ENCODE assay signal across 9 cellular contexts in genomic region chr1:182599339-182599738, GRCh38. TPM values are rescaled to one million over a fixed set of nuclear protein-coding genes. Genes with fewer than 3 reads are reported as not detected.
A peak's percentile ranks its signal among the peaks of the same experiment; 100 is the strongest.
DNase-seq lines count a peak whose midpoint lies in the region; ATAC-seq, FAIRE-seq and TF ChIP-seq lines count a peak whose summit lies in the region.
"Had no signal": no experiment of that assay in that cellular context is flagged by ENCODE, and none has a peak within 500 bp of the region (broad histone marks: within the 10 kb centered on the region; RNA-seq: fewer than 3 reads in every experiment).

No MANE protein-coding gene starts in this region.

- H3K27me3 ChIP-seq in Loucy (ENCODE audit: insufficient read depth, low read length, poor library complexity, severe bottlenecking) (no peaks in the 10 kb centered on the region), K562 (ENCODE audit: control insufficient read depth in 2 of 2, insufficient read depth in 2 of 2, low read length in 2 of 2) (peaks cover 0 to 12% of the 10 kb centered on the region in 2 experiments; a peak in 2 of 5 replicates), osteoblast (ENCODE audit: insufficient read depth, low read length) (peaks cover 6% of the 10 kb centered on the region), tibial nerve (no peaks in the 10 kb centered on the region)

- TF ChIP-seq POLR2A in K562 (conservative IDR thresholded peaks at IDR 0.05) (no peak), tibial nerve (IDR thresholded peaks at IDR 0.05) (no peak)

- no peak overlapping the region for H3K4me2 ChIP-seq in Loucy (ENCODE audit: low read depth, low read length, poor library complexity, severe bottlenecking)
- H3K4me2 ChIP-seq in K562 (ENCODE audit: insufficient read depth, low read length) = no peak overlapping the region
- no peak overlapping the region for H3K4me2 ChIP-seq in osteoblast (ENCODE audit: insufficient read depth, low read length)

- 23% methylated on average over 6 of the region's 6 CpGs for WGBS in K562 (ENCODE audit: insufficient coverage, low coverage, missing lambda C conversion rate)
- 67 to 79% methylated on average over 5 to 6 of the region's 6 CpGs for WGBS in tibial nerve, 2 donors

- DNase-seq in activated CD4-positive, alpha-beta T cell treated with anti-CD3 and anti-CD28 coated beads for 36 hours = peak; percentile 64
- DNase-seq in activated CD4-positive, alpha-beta T cell treated with anti-CD3 and anti-CD28 coated beads for 4 hours = no peak
- DNase-seq in K562 (ENCODE audit: extremely low read depth in 1 of 4, low spot score in 3 of 4) (peak; percentile 57 to 61 (median 59)), osteoblast (ENCODE audit: insufficient read length, low spot score, missing footprints) (no peak), tibial nerve (ENCODE audit: low spot score in 2 of 2) (no peak), NCI-H226 (no peak), NCI-H446 treated with DMSO at 0.1 percent for 48 hours (lab: John Stamatoyannopoulos, UW) (no peak)

- in situ Hi-C loops in K562 (cut with MboI) = loop anchor here (5.0 to 10.0 kb wide), 2 partner anchors 188 to 515 kb away; partner anchors contain the start of gene NPL

- H4K20me1 ChIP-seq in Loucy (ENCODE audit: insufficient read depth, low read length, poor library complexity, severe bottlenecking) = no peaks in the 10 kb centered on the region
- H4K20me1 ChIP-seq in K562 (replicated peaks; ENCODE audit: control insufficient read depth, insufficient read depth, low read length) = no peaks in the 10 kb centered on the region
- H4K20me1 ChIP-seq in osteoblast (ENCODE audit: insufficient read depth, low read length) = no peaks in the 10 kb centered on the region

- CTCF ChIA-PET in activated CD4-positive, alpha-beta T cell treated with anti-CD3 and anti-CD28 coated beads for 36 hours (lab: Charles Lee) = interaction anchor here (0.7 to 23.5 kb wide), 10 partner anchors 8 to 187 kb away, joined by 3 to 772 read pairs (median 4); partner anchors contain the start of genes NPL and RNASEL
- CTCF ChIA-PET in K562 (lab: Yijun Ruan, JAX; ENCODE audit: low intra/inter-chr PET ratio) = interaction anchor here (0.6 to 4.5 kb wide), 2 partner anchors 184 to 919 kb away, joined by 3 to 53 read pairs; no protein-coding TSS in a partner anchor

- H3K27me3 Mint-ChIP-seq in activated CD4-positive, alpha-beta T cell treated with anti-CD3 and anti-CD28 coated beads for 36 hours = no peaks in the 10 kb centered on the region

- H3K9ac ChIP-seq in Loucy (ENCODE audit: low read depth, low read length, poor library complexity, severe bottlenecking) (no peak overlapping the region), K562 (ENCODE audit: insufficient read depth in 1 of 2, low read depth in 2 of 2, low read length in 2 of 2) (no peak overlapping the region)

- no peak overlapping the region for H3K4me3 ChIP-seq in Loucy (ENCODE audit: low read length, poor library complexity, severe bottlenecking)
- H3K4me3 ChIP-seq in K562 = no peak overlapping the region
- no peak overlapping the region for H3K4me3 ChIP-seq in osteoblast (ENCODE audit: insufficient read depth, low read length)
- no peak overlapping the region for H3K4me3 ChIP-seq in tibial nerve

- H3K36me3 Mint-ChIP-seq in activated CD4-positive, alpha-beta T cell treated with anti-CD3 and anti-CD28 coated beads for 36 hours (ENCODE audit: low read depth) = peaks cover 11% of the 10 kb centered on the region

- no peaks in the 10 kb centered on the region for H3K9me3 Mint-ChIP-seq in activated CD4-positive, alpha-beta T cell treated with anti-CD3 and anti-CD28 coated beads for 36 hours (ENCODE audit: low read depth)

- H2AFZ ChIP-seq in Loucy (ENCODE audit: low read length) (no peak overlapping the region; the same call in 1 of the 2 replicates), K562 (ENCODE audit: low read depth, low read length) (no peak overlapping the region), osteoblast (ENCODE audit: low read length) (no peak overlapping the region)

- intact Hi-C loops in activated CD4-positive, alpha-beta T cell treated with anti-CD3 and anti-CD28 coated beads for 36 hours (cut with DNase I, micrococcal nuclease) = loop anchor here in 1 of 2 experiments (5.0 kb wide), 1 partner anchor 152 kb away; no protein-coding TSS in a partner anchor
- intact Hi-C loops in K562 (cut with micrococcal nuclease) = no loop called here

- peak; percentile 19 to 50; a peak in 2 of 4 replicates for TF ChIP-seq RAD21 in K562 (CRISPR knock-in tag; conservative IDR thresholded peaks at IDR 0.05 in 1 of 2, IDR thresholded peaks at IDR 0.05 in 1 of 2)

- H3K27ac Mint-ChIP-seq in activated CD4-positive, alpha-beta T cell treated with anti-CD3 and anti-CD28 coated beads for 36 hours = peak overlapping the region; percentile 7

- H3K27ac ChIP-seq in K562 (ENCODE audit: extremely low read depth, low read depth, low read length) (no peak overlapping the region), osteoblast (ENCODE audit: low read depth, low read length) (no peak overlapping the region), tibial nerve (no peak overlapping the region)

- H3K9me3 ChIP-seq in Loucy (ENCODE audit: insufficient read depth, low read depth, low read length) (no peaks in the 10 kb centered on the region), K562 (replicated peaks; ENCODE audit: control insufficient read depth, insufficient read depth, low read depth, low read length) (no peaks in the 10 kb centered on the region), osteoblast (ENCODE audit: low read depth, low read length) (no peaks in the 10 kb centered on the region), tibial nerve (no peaks in the 10 kb centered on the region)

- no peak for TF ChIP-seq EP300 in K562 (IDR thresholded peaks at IDR 0.05; ENCODE audit: low read length)
- no peak for TF ChIP-seq EP300 in tibial nerve (IDR thresholded peaks at IDR 0.05)

- H3K9me1 ChIP-seq in K562 (ENCODE audit: control insufficient read depth, insufficient read depth, low read length) = no peaks in the 10 kb centered on the region

- peaks cover 19% of the 10 kb centered on the region for H3K4me1 Mint-ChIP-seq in activated CD4-positive, alpha-beta T cell treated with anti-CD3 and anti-CD28 coated beads for 36 hours

- no TSS peak for BruUV-seq in K562 (replicated peaks; lab: Mats Ljungman, UMichigan)

- peaks cover 16% of the 10 kb centered on the region for H3K4me1 ChIP-seq in Loucy (ENCODE audit: insufficient read depth, low read length, poor library complexity, severe bottlenecking)
- H3K4me1 ChIP-seq in K562 (replicated peaks in 1 of 2; ENCODE audit: control insufficient read depth in 2 of 2, insufficient read depth in 2 of 2, low read length in 2 of 2) = peaks cover 5 to 10% of the 10 kb centered on the region in 2 experiments; a peak in 3 of 5 replicates
- H3K4me1 ChIP-seq in osteoblast (ENCODE audit: insufficient read depth, low read length) = peaks cover 7% of the 10 kb centered on the region
- peaks cover 0 to 43% (median 20%) of the 10 kb centered on the region in 4 donors for H3K4me1 ChIP-seq in tibial nerve

- TF ChIP-seq CTCF in Loucy (conservative IDR thresholded peaks at IDR 0.05; ENCODE audit: low read length) (peak; percentile 86), K562 (IDR thresholded peaks at IDR 0.05 in 2 of 3, conservative IDR thresholded peaks at IDR 0.05 in 1 of 3; ENCODE audit: insufficient read depth in 2 of 3, low read depth in 1 of 3, low read length in 3 of 3) (peak; percentile 64 to 79 (median 67)), osteoblast (IDR thresholded peaks at IDR 0.05; ENCODE audit: extremely low read depth, low read depth, low read length) (peak; percentile 28), tibial nerve (IDR thresholded peaks at IDR 0.05) (no peak)

- no peak for ATAC-seq in activated CD4-positive, alpha-beta T cell treated with anti-CD3 and anti-CD28 coated beads for 36 hours
- ATAC-seq in K562 = peak; percentile 71
- ATAC-seq: right cardiac atrium had no signal

- no peaks in the 10 kb centered on the region for H3K9me2 ChIP-seq in Loucy (replicated peaks; ENCODE audit: low read depth, low read length)

- FAIRE-seq in K562 (lab: Jason Lieb, UNC) = no peak

- no peaks in the 10 kb centered on the region for H3K36me3 ChIP-seq in Loucy (ENCODE audit: insufficient read depth, low read length)
- H3K36me3 ChIP-seq in K562 (ENCODE audit: control insufficient read depth, insufficient read depth, low read length) = no peaks in the 10 kb centered on the region
- H3K36me3 ChIP-seq in osteoblast (ENCODE audit: insufficient read depth, low read length) = no peaks in the 10 kb centered on the region
- H3K36me3 ChIP-seq in tibial nerve = peaks cover 0 to 22% (median 0%) of the 10 kb centered on the region in 3 donors

- H3K4me3 Mint-ChIP-seq in activated CD4-positive, alpha-beta T cell treated with anti-CD3 and anti-CD28 coated beads for 36 hours = peak overlapping the region; percentile 7

- 0 out of 2 replicates have a peak, but pooled peaks cover 2% of the 10 kb centered on the region for H3K79me2 ChIP-seq in Loucy (ENCODE audit: insufficient read depth, low read length)
- no peaks in the 10 kb centered on the region for H3K79me2 ChIP-seq in K562 (ENCODE audit: control insufficient read depth, insufficient read depth, low read length)
- no peaks in the 10 kb centered on the region for H3K79me2 ChIP-seq in osteoblast (ENCODE audit: insufficient read depth, low read length)

- POLR2A ChIA-PET in activated CD4-positive, alpha-beta T cell treated with anti-CD3 and anti-CD28 coated beads for 36 hours (lab: Charles Lee) = no interaction called here
- POLR2A ChIA-PET in K562 (lab: Yijun Ruan, JAX) = interaction anchor here (1.6 kb wide), 1 partner anchor 185 kb away, joined by 4 read pairs; no protein-coding TSS in a partner anchor

- no peaks in the 10 kb centered on the region; the same call in 1 of the 2 replicates for H3F3A ChIP-seq in Loucy (ENCODE audit: low read depth)

RNA-seq across cellular contexts. Expression of gene RGS16, which starts 4.8 kb away (rescaled TPM):
- 10 to 100 TPM; 27.2 to 30.6 TPM for total RNA-seq in activated CD4-positive, alpha-beta T cell treated with anti-CD3 and anti-CD28 coated beads for 36 hours
- 0.32 and 0.42 TPM in 2 replicates for total RNA-seq in K562 (2011; cell fraction: chromatin; rRNA removed; ENCODE audit: low replicate concordance)
- 0.13 and 0.17 TPM in 2 replicates for total RNA-seq in K562 (2011; cell fraction: nucleolus; rRNA removed)
- not detected in 2 replicates for total RNA-seq in K562 (2011; cell fraction: nucleoplasm; rRNA removed)
- total RNA-seq in K562 (2014; rRNA removed) (0.37 and 0.50 TPM in 2 replicates), K562 (2014; rRNA removed; fragmentation: Illumina TruSeq; extraction: Trizol) (0.26 and 0.36 TPM in 2 replicates), K562 (2015; rRNA removed; fragmentation: Illumina TruSeq; extraction: Trizol) (0.15 and 0.29 TPM in 2 replicates), K562 (2021) (0.38 and 0.55 TPM in 2 replicates), osteoblast (under 0.01 and 0.29 TPM in 2 replicates), tibial nerve (1 to 10 TPM in 3 of 4 donors, under 1 TPM in 1; 0.78 to 2.1 (median 1.2) TPM)
- polyA plus RNA-seq in K562 (2011; rRNA removed) (0.09 and 0.20 TPM in 2 replicates), K562 (2014; fragmentation: Illumina TruSeq; extraction: Trizol) (0.52 and 0.62 TPM in 2 replicates), K562 (2014; fragmentation: Nextera tagmentation; extraction: Ambion mirVana) (under 1 TPM; 0.07 to 0.21 TPM), K562 (2014; rRNA removed) (0.53 and 0.66 TPM in 2 replicates)
- polyA plus RNA-seq in K562 (2011; cell fraction: cytosol; rRNA removed) = 0.13 and 0.34 TPM in 2 replicates
- 0.06 and 0.31 TPM in 2 replicates for polyA plus RNA-seq in K562 (2011; cell fraction: nucleus; rRNA removed)
- polyA plus RNA-seq in K562 (2012) = 0.40 and 1.7 TPM in 2 replicates
- polyA minus RNA-seq in K562 (2011; rRNA and poly(A)+ RNA removed) = 0.32 TPM in 1 of 2 replicates, not detected in the other
- not detected in 2 replicates for polyA minus RNA-seq in K562 (2011; cell fraction: cytosol; rRNA and poly(A)+ RNA removed)
- polyA minus RNA-seq in K562 (2011; cell fraction: nucleus; rRNA and poly(A)+ RNA removed) = 0.11 and 0.40 TPM in 2 replicates

RNA-seq across cellular contexts. Expression of gene RNASEL, which starts 10.3 kb away (rescaled TPM):
- total RNA-seq in activated CD4-positive, alpha-beta T cell treated with anti-CD3 and anti-CD28 coated beads for 36 hours = 1 to 10 TPM; 3.7 to 4.0 TPM
- total RNA-seq in K562 (2011; cell fraction: chromatin; rRNA removed; ENCODE audit: low replicate concordance) = 7.7 and 12.7 TPM in 2 replicates
- 5.3 and 5.8 TPM in 2 replicates for total RNA-seq in K562 (2011; cell fraction: nucleolus; rRNA removed)
- 10.9 and 15.1 TPM in 2 replicates for total RNA-seq in K562 (2011; cell fraction: nucleoplasm; rRNA removed)
- total RNA-seq in K562 (2014; rRNA removed) = 5.4 and 6.2 TPM in 2 replicates
- total RNA-seq in K562 (2014; rRNA removed; fragmentation: Illumina TruSeq; extraction: Trizol) = 8.6 and 8.7 TPM in 2 replicates
- 8.4 and 9.1 TPM in 2 replicates for total RNA-seq in K562 (2015; rRNA removed; fragmentation: Illumina TruSeq; extraction: Trizol)
- 5.4 and 5.7 TPM in 2 replicates for total RNA-seq in K562 (2021)
- polyA plus RNA-seq in K562 (2011; rRNA removed) = 4.2 and 8.6 TPM in 2 replicates
- 2.0 and 2.2 TPM in 2 replicates for polyA plus RNA-seq in K562 (2011; cell fraction: cytosol; rRNA removed)
- polyA plus RNA-seq in K562 (2011; cell fraction: nucleus; rRNA removed) = 5.7 and 8.2 TPM in 2 replicates
- 6.4 and 9.3 TPM in 2 replicates for polyA plus RNA-seq in K562 (2012)
- 6.2 and 7.2 TPM in 2 replicates for polyA plus RNA-seq in K562 (2014; fragmentation: Illumina TruSeq; extraction: Trizol)
- polyA plus RNA-seq in K562 (2014; fragmentation: Nextera tagmentation; extraction: Ambion mirVana) = 10 to 100 TPM in 1 of 2 experiments, 1 to 10 TPM in 1; 4.3 to 11.1 TPM
- 5.1 and 5.6 TPM in 2 replicates for polyA plus RNA-seq in K562 (2014; rRNA removed)
- 8.0 and 12.0 TPM in 2 replicates for polyA minus RNA-seq in K562 (2011; rRNA and poly(A)+ RNA removed)
- polyA minus RNA-seq in K562 (2011; cell fraction: cytosol; rRNA and poly(A)+ RNA removed) = 1.3 and 3.3 TPM in 2 replicates
- polyA minus RNA-seq in K562 (2011; cell fraction: nucleus; rRNA and poly(A)+ RNA removed) = 4.3 and 5.2 TPM in 2 replicates
- total RNA-seq in osteoblast = 7.2 and 9.1 TPM in 2 replicates
- 1 to 10 TPM; 7.3 to 9.8 (median 8.8) TPM for total RNA-seq in tibial nerve

Comparison
In these comparisons a context has a peak if more than half of its experiments do, and no peak if none do; other contexts are left out.
1. DNase-seq: peak in activated CD4-positive, alpha-beta T cell treated with anti-CD3 and anti-CD28 coated beads for 36 hours (single experiment) and K562 (4 of 4); none in activated CD4-positive, alpha-beta T cell treated with anti-CD3 and anti-CD28 coated beads for 4 hours (0 of 2), osteoblast (single experiment), tibial nerve (0 of 2), NCI-H226 (single experiment) and NCI-H446 treated with DMSO at 0.1 percent for 48 hours (single experiment).
2. CTCF ChIP-seq: peak in Loucy (single experiment), K562 (3 of 3) and osteoblast (single experiment); none in tibial nerve (0 of 5).
3. RNA of gene RGS16, which starts 4.8 kb away (total RNA-seq): 27.2 to 30.6 TPM in activated CD4-positive, alpha-beta T cell treated with anti-CD3 and anti-CD28 coated beads for 36 hours; 0.78 to 2.1 TPM in tibial nerve, 0.13 to 0.55 TPM in K562 and under 0.01 to 0.29 TPM in osteoblast; every median in the first group is over 4 times any median in the second.